In genomic region chr2:101981066-101981465, GRCh38 we compare ENCODE assay signal across 20 cellular contexts. TPM values are rescaled to one million over a fixed set of nuclear protein-coding genes. Genes with fewer than 3 reads are reported as not detected.
DNase-seq lines count a peak whose midpoint lies in the region; ATAC-seq, FAIRE-seq and TF ChIP-seq lines count a peak whose summit lies in the region.
"Had no signal": no experiment of that assay in that cellular context is flagged by ENCODE, and none has a peak within 500 bp of the region (broad histone marks: within the 10 kb centered on the region; RNA-seq: fewer than 3 reads in every experiment).

No MANE protein-coding gene starts in this region.

- H3K9me3 Mint-ChIP-seq in effector memory CD8-positive, alpha-beta T cell = no peaks in the 10 kb centered on the region
- H3K9me3 Mint-ChIP-seq: IgD-negative memory B cell had no signal

- H4K20me1 ChIP-seq in HepG2 (ENCODE audit: insufficient read depth, low read length) = no peaks in the 10 kb centered on the region
- H4K20me1 ChIP-seq in osteoblast (ENCODE audit: insufficient read depth, low read length) = no peaks in the 10 kb centered on the region

- TF ChIP-seq POLR2A in right lobe of liver (IDR thresholded peaks at IDR 0.05) (no peak), HepG2 (IDR thresholded peaks at IDR 0.05; ENCODE audit: insufficient read depth in 1 of 2, low read depth in 2 of 2, low read length in 2 of 2) (no peak)

- H3K27ac ChIP-seq in right lobe of liver (no peak overlapping the region), HepG2 (ENCODE audit: extremely low read length, insufficient read depth, low read length) (no peak overlapping the region), osteoblast (ENCODE audit: low read depth, low read length) (no peak overlapping the region)
- H3K27ac ChIP-seq: A549 had no signal

- DNase-seq in right lobe of liver = no peak
- no peak for DNase-seq in HepG2 (ENCODE audit: low spot score)
- DNase-seq in effector memory CD8-positive, alpha-beta T cell = no peak
- peak; percentile 11 for DNase-seq in osteoblast (ENCODE audit: insufficient read length, low spot score, missing footprints)
- DNase-seq in stimulated activated CD4-positive, alpha-beta T cell treated with anti-CD3 and anti-CD28 coated beads, Interleukin-4, amount 100 ng/mL, for 4 hours = no peak
- no peak for DNase-seq in NCI-H1417 treated with DMSO at 0.1 percent for 48 hours (lab: John Stamatoyannopoulos, UW)
- DNase-seq: BE2C, DMS79, MV-4-11, NCI-H1105 treated with DMSO at 0.1 percent for 48 hours, NCI-H1694 treated with DMSO at 0.1 percent for 48 hours, NCI-H2081 treated with DMSO at 0.1 percent for 48 hours, NCI-H2171 treated with DMSO at 0.1 percent for 48 hours, NCI-H446, NCI-H526, Right ventricle myocardium superior had no signal

- H3K9ac ChIP-seq in HepG2 (ENCODE audit: insufficient read depth, low read depth, low read length) = no peak overlapping the region

- H3K27ac Mint-ChIP-seq in effector memory CD8-positive, alpha-beta T cell = peak overlapping the region; percentile 10 to 56
- H3K27ac Mint-ChIP-seq: IgD-negative memory B cell had no signal

- H3K4me2 ChIP-seq in HepG2 (ENCODE audit: low read depth, low read length) = no peak overlapping the region
- H3K4me2 ChIP-seq in osteoblast (ENCODE audit: insufficient read depth, low read length) = no peak overlapping the region
- H3K4me2 ChIP-seq: A549 had no signal

- peaks cover 7 to 11% of the 10 kb centered on the region in 2 donors for H3K4me1 Mint-ChIP-seq in effector memory CD8-positive, alpha-beta T cell (ENCODE audit: low read depth in 2 of 2)
- H3K4me1 Mint-ChIP-seq: IgD-negative memory B cell had no signal

- H3K36me3 ChIP-seq in right lobe of liver (peaks cover 0 to 3% (median 0%) of the 10 kb centered on the region in 4 donors), HepG2 (replicated peaks in 1 of 2; ENCODE audit: control insufficient read depth in 1 of 2, insufficient read depth in 2 of 2, low read length in 2 of 2) (no peaks in the 10 kb centered on the region), osteoblast (ENCODE audit: insufficient read depth, low read length) (no peaks in the 10 kb centered on the region)
- H3K36me3 ChIP-seq: BE2C had no signal

- peaks cover 1 to 11% of the 10 kb centered on the region in 2 donors for H3K27me3 Mint-ChIP-seq in effector memory CD8-positive, alpha-beta T cell

- in situ Hi-C loops in HepG2 (cut with HindIII; ENCODE audit: extremely low pct_ligation_motif_present, low pct_unique_long_range_greater_than_20kb) = loop anchor here (5.0 kb wide), 1 partner anchor 84 kb away; no protein-coding TSS in a partner anchor

- H3K9me3 ChIP-seq in right lobe of liver (no peaks in the 10 kb centered on the region), HepG2 (ENCODE audit: low read length) (no peaks in the 10 kb centered on the region), osteoblast (ENCODE audit: low read depth, low read length) (no peaks in the 10 kb centered on the region)
- H3K9me3 ChIP-seq: A549, BE2C had no signal

- peaks cover 0 to 2% (median under 1%) of the 10 kb centered on the region in 4 donors for H3K4me1 ChIP-seq in right lobe of liver
- peaks cover 20% of the 10 kb centered on the region for H3K4me1 ChIP-seq in HepG2 (ENCODE audit: insufficient read depth, low read length)
- H3K4me1 ChIP-seq in osteoblast (ENCODE audit: insufficient read depth, low read length) = peaks cover 2% of the 10 kb centered on the region
- H3K4me1 ChIP-seq: A549, BE2C had no signal

- intact Hi-C loops in right lobe of liver (cut with DNase I) (loop anchor here in 1 of 2 donors (10.0 kb wide), 1 partner anchor 86 kb away; no protein-coding TSS in a partner anchor), HepG2 (cut with micrococcal nuclease; ENCODE audit: unreplicated experiment) (loop anchor here (10.0 kb wide), 1 partner anchor 46 kb away; no protein-coding TSS in a partner anchor)

- TF ChIP-seq RAD21 in HepG2 (CRISPR knock-in tag; IDR thresholded peaks at IDR 0.05) = no peak

- H3K27me3 ChIP-seq in right lobe of liver (no peaks in the 10 kb centered on the region), HepG2 (ENCODE audit: control insufficient read depth in 1 of 2, insufficient read depth in 2 of 2, low read length in 2 of 2) (peaks cover 3 to 18% of the 10 kb centered on the region in 2 experiments; a peak in 3 of 5 replicates), osteoblast (ENCODE audit: insufficient read depth, low read length) (no peaks in the 10 kb centered on the region)
- H3K27me3 ChIP-seq: BE2C had no signal

- 32% methylated on average over 4 of the region's 5 CpGs for WGBS in right lobe of liver (ENCODE audit: insufficient coverage, low coverage, low lambda C conversion rate, missing lambda C conversion rate)
- 20% methylated on average over 5 of the region's 5 CpGs for WGBS in HepG2 (ENCODE audit: low lambda C conversion rate)

- H3K4me3 ChIP-seq in right lobe of liver (no peak overlapping the region), HepG2 (replicated peaks in 1 of 3; ENCODE audit: insufficient read depth in 1 of 3, low read depth in 2 of 3, low read length in 3 of 3) (no peak overlapping the region), osteoblast (ENCODE audit: insufficient read depth, low read length) (no peak overlapping the region)
- H3K4me3 ChIP-seq: A549 had no signal

- no peak for FAIRE-seq in HepG2 (lab: Jason Lieb, UNC)
- FAIRE-seq: A549, H54 had no signal

- no TSS peak for BruUV-seq in HepG2 (replicated peaks; lab: Mats Ljungman, UMichigan)

- no peak overlapping the region for H2AFZ ChIP-seq in HepG2 (ENCODE audit: low read length)
- H2AFZ ChIP-seq in osteoblast (ENCODE audit: low read length) = no peak overlapping the region

- peak; percentile 10 to 57 (median 34) for ATAC-seq in right lobe of liver
- no peak for ATAC-seq in HepG2
- no peak for ATAC-seq in effector memory CD8-positive, alpha-beta T cell (replicated peaks)
- no peak for ATAC-seq in esophagus mucosa
- ATAC-seq: A549 had no signal

- TF ChIP-seq CTCF in right lobe of liver (IDR thresholded peaks at IDR 0.05) (no peak), HepG2 (CRISPR knock-in tag; IDR thresholded peaks at IDR 0.05) (no peak), osteoblast (IDR thresholded peaks at IDR 0.05; ENCODE audit: extremely low read depth, low read depth, low read length) (no peak)

- H3K36me3 Mint-ChIP-seq in effector memory CD8-positive, alpha-beta T cell (ENCODE audit: insufficient read depth) = no peaks in the 10 kb centered on the region
- H3K36me3 Mint-ChIP-seq: IgD-negative memory B cell had no signal

- no peak for TF ChIP-seq EP300 in HepG2 (IDR thresholded peaks at IDR 0.05; ENCODE audit: low read depth in 2 of 2, low read length in 2 of 2)
- TF ChIP-seq EP300 in HepG2 (CRISPR knock-in tag; IDR thresholded peaks at IDR 0.05; ENCODE audit: borderline replicate concordance) = no peak

- CTCF ChIA-PET in HepG2 (lab: Yijun Ruan, JAX; ENCODE audit: low intra/inter-chr PET ratio, low total read pairs) = no interaction called here

- H3K4me3 Mint-ChIP-seq in effector memory CD8-positive, alpha-beta T cell = no peak overlapping the region
- H3K4me3 Mint-ChIP-seq: IgD-negative memory B cell had no signal

- no peaks in the 10 kb centered on the region for H3K79me2 ChIP-seq in HepG2 (ENCODE audit: insufficient read depth, low read length)
- no peaks in the 10 kb centered on the region for H3K79me2 ChIP-seq in osteoblast (ENCODE audit: insufficient read depth, low read length)

- POLR2A ChIA-PET in HepG2 (lab: Yijun Ruan, JAX) = no interaction called here

RNA-seq across cellular contexts. Expression of gene IL1R2, which starts 10.7 kb away (rescaled TPM):
- total RNA-seq in right lobe of liver (10 to 100 TPM in 4 of 6 experiments, 1 to 10 TPM in 2; 5.5 to 22.8 (median 12.3) TPM), HepG2 (2016; rRNA removed; fragmentation: Illumina TruSeq; extraction: Trizol) (1.9 and 3.6 TPM in 2 replicates), osteoblast (0.36 and 0.88 TPM in 2 replicates), esophagus mucosa (19.0 TPM)
- total RNA-seq in HepG2 (2016; cell fraction: cytosol; rRNA removed; fragmentation: Illumina TruSeq; extraction: Trizol; ENCODE audit: low read depth) = 0.88 and 1.0 TPM in 2 replicates
- 2.6 and 4.1 TPM in 2 replicates for total RNA-seq in HepG2 (2016; cell fraction: insoluble cytoplasmic fraction; rRNA removed; fragmentation: Illumina TruSeq; extraction: Trizol)
- 0.93 and 1.1 TPM in 2 replicates for total RNA-seq in HepG2 (2016; cell fraction: membrane; rRNA removed; fragmentation: Illumina TruSeq; extraction: Trizol)
- total RNA-seq in HepG2 (2016; cell fraction: nucleus; rRNA removed; fragmentation: Illumina TruSeq; extraction: Trizol) = 2.8 and 3.1 TPM in 2 replicates
- polyA plus RNA-seq in HepG2 (2011; rRNA removed) = 4.7 and 7.3 TPM in 2 replicates
- 6.0 and 6.1 TPM in 2 replicates for polyA plus RNA-seq in HepG2 (2011; cell fraction: cytosol; rRNA removed)
- polyA plus RNA-seq in HepG2 (2011; cell fraction: nucleus; rRNA removed) = 2.0 and 2.8 TPM in 2 replicates
- polyA plus RNA-seq in HepG2 (2012) = 3.1 and 4.5 TPM in 2 replicates
- 1.2 and 1.3 TPM in 2 replicates for polyA plus RNA-seq in HepG2 (2016; cell fraction: cytosol; fragmentation: Illumina TruSeq; extraction: Trizol; ENCODE audit: low read depth)
- polyA plus RNA-seq in HepG2 (2016; cell fraction: insoluble cytoplasmic fraction; fragmentation: Illumina TruSeq; extraction: Trizol; ENCODE audit: low read depth) = 1.8 and 3.2 TPM in 2 replicates
- 0.65 and 1.0 TPM in 2 replicates for polyA plus RNA-seq in HepG2 (2016; cell fraction: membrane; fragmentation: Illumina TruSeq; extraction: Trizol; ENCODE audit: low read depth)
- polyA plus RNA-seq in HepG2 (2016; cell fraction: nucleus; fragmentation: Illumina TruSeq; extraction: Trizol; ENCODE audit: insufficient read depth, low read depth) = 3.7 and 3.8 TPM in 2 replicates
- polyA minus RNA-seq in HepG2 (2011; rRNA and poly(A)+ RNA removed; ENCODE audit: low replicate concordance) = 4.2 TPM in 1 of 2 replicates, not detected in the other
- polyA minus RNA-seq in HepG2 (2011; cell fraction: cytosol; rRNA and poly(A)+ RNA removed) = 3.3 and 3.6 TPM in 2 replicates
- 2.3 and 2.5 TPM in 2 replicates for polyA minus RNA-seq in HepG2 (2011; cell fraction: nucleus; rRNA and poly(A)+ RNA removed)
- polyA plus RNA-seq: IgD-negative memory B cell had no signal

Comparison
In these comparisons a context has a peak if more than half of its experiments do, and no peak if none do; other contexts are left out.
1. ATAC-seq: peak in right lobe of liver (4 of 4); none in HepG2 (single experiment), effector memory CD8-positive, alpha-beta T cell (single experiment) and esophagus mucosa (single experiment).